In the genomic region with DNA sequence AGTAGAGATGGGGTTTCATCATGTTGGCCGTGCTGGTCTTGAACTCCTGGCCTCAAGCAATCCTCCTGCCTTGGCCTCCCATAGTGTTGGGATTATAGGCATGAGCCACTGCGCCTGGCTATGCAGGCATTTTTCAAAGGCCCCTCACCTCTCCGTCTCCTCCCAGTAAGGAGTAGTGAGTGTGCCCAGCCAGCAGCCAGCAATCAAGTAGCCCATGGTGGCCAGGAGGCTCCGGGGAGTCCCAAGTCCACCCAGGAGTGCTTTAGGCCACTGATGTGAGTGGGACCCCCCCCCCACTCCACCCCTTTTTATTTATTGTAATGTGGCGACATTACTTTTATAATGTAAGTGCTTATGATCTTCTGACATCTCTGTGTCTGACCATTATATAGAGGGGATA, we compare ENCODE assay signal across 15 cellular contexts. TPM values are rescaled to one million over a fixed set of nuclear protein-coding genes. Genes with fewer than 3 reads are reported as not detected.
A peak's percentile ranks its signal among the peaks of the same experiment; 100 is the strongest.
DNase-seq lines count a peak whose midpoint lies in the region; ATAC-seq, FAIRE-seq and TF ChIP-seq lines count a peak whose summit lies in the region.
"Had no signal": no experiment of that assay in that cellular context is flagged by ENCODE, and none has a peak within 500 bp of the region (broad histone marks: within the 10 kb centered on the region; RNA-seq: fewer than 3 reads in every experiment).

No MANE protein-coding gene starts in this region.

- H3K27me3 Mint-ChIP-seq in T-helper 17 cell (no peaks in the 10 kb centered on the region), endodermal cell (ENCODE audit: insufficient read depth) (no peaks in the 10 kb centered on the region)
- H3K27me3 Mint-ChIP-seq in stimulated activated naive B cell treated with anti-CD40 and anti-IgM and Interleukin-4, amounts not matched to agents 10 μg/mL and 1 μg/mL and 100 μg/mL, for 72 hours = no peaks in the 10 kb centered on the region

- ATAC-seq in T-helper 17 cell (no peak), HepG2 (no peak)
- no peak for ATAC-seq in stimulated activated naive B cell treated with anti-CD40 and anti-IgM and Interleukin-4, amounts not matched to agents 10 μg/mL and 1 μg/mL and 100 μg/mL, for 72 hours (replicated peaks)
- ATAC-seq: A549 had no signal

- H3K36me3 Mint-ChIP-seq in T-helper 17 cell (ENCODE audit: low read depth) (peaks cover 15% of the 10 kb centered on the region), endodermal cell (ENCODE audit: low read depth) (peaks cover 3% of the 10 kb centered on the region)
- peaks cover 43 to 49% of the 10 kb centered on the region in 2 donors for H3K36me3 Mint-ChIP-seq in stimulated activated naive B cell treated with anti-CD40 and anti-IgM and Interleukin-4, amounts not matched to agents 10 μg/mL and 1 μg/mL and 100 μg/mL, for 72 hours

- TF ChIP-seq CTCF in dorsolateral prefrontal cortex (IDR thresholded peaks at IDR 0.05 in 54 of 56, conservative IDR thresholded peaks at IDR 0.05 in 2 of 56; ENCODE audit: low read depth in 1 of 56, partially characterized antibody in 56 of 56) (no peak), endodermal cell (conservative IDR thresholded peaks at IDR 0.05) (no peak), HepG2 (CRISPR knock-in tag; IDR thresholded peaks at IDR 0.05) (no peak)

- H3K4me3 ChIP-seq in dorsolateral prefrontal cortex (no peak overlapping the region), endodermal cell (ENCODE audit: low read length) (no peak overlapping the region), HepG2 (replicated peaks in 1 of 3; ENCODE audit: insufficient read depth in 1 of 3, low read depth in 2 of 3, low read length in 3 of 3) (no peak overlapping the region)
- H3K4me3 ChIP-seq: A549 had no signal

- no peak overlapping the region for H3K4me3 Mint-ChIP-seq in T-helper 17 cell
- no peak overlapping the region for H3K4me3 Mint-ChIP-seq in stimulated activated naive B cell treated with anti-CD40 and anti-IgM and Interleukin-4, amounts not matched to agents 10 μg/mL and 1 μg/mL and 100 μg/mL, for 72 hours
- H3K4me3 Mint-ChIP-seq in endodermal cell = no peak overlapping the region

- no peak for FAIRE-seq in HepG2 (lab: Jason Lieb, UNC)
- FAIRE-seq: A549, islet of Langerhans had no signal

- peaks cover 63% of the 10 kb centered on the region for H3K4me1 Mint-ChIP-seq in T-helper 17 cell
- peaks cover 68 to 90% of the 10 kb centered on the region in 2 donors for H3K4me1 Mint-ChIP-seq in stimulated activated naive B cell treated with anti-CD40 and anti-IgM and Interleukin-4, amounts not matched to agents 10 μg/mL and 1 μg/mL and 100 μg/mL, for 72 hours
- no peaks in the 10 kb centered on the region for H3K4me1 Mint-ChIP-seq in endodermal cell

- in situ Hi-C loops in HepG2 (cut with HindIII; ENCODE audit: extremely low pct_ligation_motif_present, low pct_unique_long_range_greater_than_20kb) = no loop called here

- no peak overlapping the region for H2AFZ ChIP-seq in HepG2 (ENCODE audit: low read length)

- 93 to 97% methylated on average over 3 to 5 of the region's 5 CpGs for WGBS in endodermal cell (ENCODE audit: insufficient coverage in 1 of 2, insufficient read length in 1 of 2), 2 experiments
- 81% methylated on average over 3 of the region's 5 CpGs for WGBS in HepG2 (ENCODE audit: low lambda C conversion rate)

- no peaks in the 10 kb centered on the region for H3K9me3 ChIP-seq in T-helper 17 cell (ENCODE audit: control insufficient read depth, low read length, poor library complexity, severe bottlenecking)
- H3K9me3 ChIP-seq in endodermal cell (ENCODE audit: control insufficient read depth, low read length) = no peaks in the 10 kb centered on the region
- no peaks in the 10 kb centered on the region for H3K9me3 ChIP-seq in HepG2 (ENCODE audit: low read length)
- H3K9me3 ChIP-seq: A549, neutrophil had no signal

- no peak for TF ChIP-seq EP300 in HepG2 (IDR thresholded peaks at IDR 0.05; ENCODE audit: low read depth in 2 of 2, low read length in 2 of 2)
- no peak for TF ChIP-seq EP300 in HepG2 (CRISPR knock-in tag; IDR thresholded peaks at IDR 0.05; ENCODE audit: borderline replicate concordance)

- H3K27ac ChIP-seq in dorsolateral prefrontal cortex (peak overlapping the region in 40 of 59 donors; percentile 89 to 99 (median 98)), endodermal cell (ENCODE audit: low read depth, low read length) (no peak overlapping the region), HepG2 (ENCODE audit: extremely low read length, insufficient read depth, low read length) (no peak overlapping the region)
- H3K27ac ChIP-seq: A549, neutrophil had no signal

- H3K9me3 Mint-ChIP-seq in stimulated activated naive B cell treated with anti-CD40 and anti-IgM and Interleukin-4, amounts not matched to agents 10 μg/mL and 1 μg/mL and 100 μg/mL, for 72 hours = no peaks in the 10 kb centered on the region
- no peaks in the 10 kb centered on the region for H3K9me3 Mint-ChIP-seq in endodermal cell

- BruUV-seq in HepG2 (replicated peaks; lab: Mats Ljungman, UMichigan) = no TSS peak

- intact Hi-C loops in dorsolateral prefrontal cortex (cut with DNase I) = no loop called here
- intact Hi-C loops in HepG2 (cut with micrococcal nuclease; ENCODE audit: unreplicated experiment) = no loop called here

- POLR2A ChIA-PET in HepG2 (lab: Yijun Ruan, JAX) = no interaction called here

- H3K27ac Mint-ChIP-seq in T-helper 17 cell = peak overlapping the region; percentile 100
- H3K27ac Mint-ChIP-seq in stimulated activated naive B cell treated with anti-CD40 and anti-IgM and Interleukin-4, amounts not matched to agents 10 μg/mL and 1 μg/mL and 100 μg/mL, for 72 hours = peak overlapping the region; percentile 90
- no peak overlapping the region for H3K27ac Mint-ChIP-seq in endodermal cell

- no peak overlapping the region for H3K9ac ChIP-seq in endodermal cell (ENCODE audit: extremely low read depth, low read length, poor library complexity, severe bottlenecking)
- no peak overlapping the region for H3K9ac ChIP-seq in HepG2 (ENCODE audit: insufficient read depth, low read depth, low read length)

- CTCF ChIA-PET in HepG2 (lab: Yijun Ruan, JAX; ENCODE audit: low intra/inter-chr PET ratio, low total read pairs) = no interaction called here

- no peak for TF ChIP-seq POLR2A in HepG2 (IDR thresholded peaks at IDR 0.05; ENCODE audit: insufficient read depth in 1 of 2, low read depth in 2 of 2, low read length in 2 of 2)

- H3K27me3 ChIP-seq in dorsolateral prefrontal cortex (no peaks in the 10 kb centered on the region), endodermal cell (ENCODE audit: control insufficient read depth, insufficient read depth, low read length, poor library complexity, severe bottlenecking) (no peaks in the 10 kb centered on the region), HepG2 (ENCODE audit: control insufficient read depth in 1 of 2, insufficient read depth in 2 of 2, low read length in 2 of 2) (no peaks in the 10 kb centered on the region)
- H3K27me3 ChIP-seq: neutrophil had no signal

- H3K36me3 ChIP-seq in endodermal cell (ENCODE audit: control insufficient read depth, insufficient read depth, low read length) (peaks cover 12% of the 10 kb centered on the region), HepG2 (replicated peaks in 1 of 2; ENCODE audit: control insufficient read depth in 1 of 2, insufficient read depth in 2 of 2, low read length in 2 of 2) (no peaks in the 10 kb centered on the region)

- no peak overlapping the region for H3K4me2 ChIP-seq in HepG2 (ENCODE audit: low read depth, low read length)
- H3K4me2 ChIP-seq: A549 had no signal

- H3K79me2 ChIP-seq in HepG2 (ENCODE audit: insufficient read depth, low read length) = no peaks in the 10 kb centered on the region

- no peaks in the 10 kb centered on the region for H3K4me1 ChIP-seq in endodermal cell (ENCODE audit: control insufficient read depth, insufficient read depth, low read length)
- peaks cover 7% of the 10 kb centered on the region; the same call in 1 of the 2 replicates for H3K4me1 ChIP-seq in HepG2 (ENCODE audit: insufficient read depth, low read length)

- DNase-seq in activated CD8-positive, alpha-beta memory T cell treated with anti-CD3 and anti-CD28 coated beads, Interleukin-2, amount 50 U/mL, for 48 hours = peak; percentile 37
- DNase-seq in activated CD8-positive, alpha-beta memory T cell treated with anti-CD3 and anti-CD28 coated beads for 24 hours = no peak
- no peak for DNase-seq in T-helper 17 cell
- peak in 4 of 10 donors; percentile 1 to 32 (median 9) for DNase-seq in dorsolateral prefrontal cortex
- DNase-seq in stimulated activated naive B cell treated with anti-CD40 and anti-IgM and Interleukin-4, amounts not matched to agents 10 μg/mL and 1 μg/mL and 100 μg/mL, for 72 hours = no peak
- no peak for DNase-seq in endodermal cell
- DNase-seq in NCI-H1092 (lab: John Stamatoyannopoulos, UW) = no peak
- DNase-seq in HepG2 (ENCODE audit: low spot score) = no peak
- DNase-seq: GOT3; mesenchymal stem cell; NCI-H774; stimulated activated CD4-positive, alpha-beta T cell treated with anti-CD3 and anti-CD28 coated beads, Interleukin-2, amount 100 ng/mL, for 48 hours had no signal

- no peaks in the 10 kb centered on the region for H4K20me1 ChIP-seq in HepG2 (ENCODE audit: insufficient read depth, low read length)

- TF ChIP-seq RAD21 in HepG2 (CRISPR knock-in tag; IDR thresholded peaks at IDR 0.05) = no peak

RNA-seq across cellular contexts. Expression of a gene that starts 8.1 kb away (rescaled TPM):
- total RNA-seq in T-helper 17 cell (100 to 1,000 TPM; 124 to 141 TPM), dorsolateral prefrontal cortex (10 to 100 TPM in 20 of 120 experiments, 1 to 10 TPM in 100; 1.0 to 28.7 (median 6.0) TPM), endodermal cell (10 to 100 TPM in 1 of 2 donors, 1 to 10 TPM in 1; 9.3 to 11.4 TPM), HepG2 (2016; rRNA removed; fragmentation: Illumina TruSeq; extraction: Trizol) (6.3 and 10.5 TPM in 2 replicates)
- 2.8 TPM for polyA plus RNA-seq in endodermal cell (2013, experiment 1 of 2)
- 1.9 TPM for polyA plus RNA-seq in endodermal cell (2013, experiment 2 of 2)
- 2.6 and 5.4 TPM in 2 replicates for total RNA-seq in HepG2 (2016; cell fraction: cytosol; rRNA removed; fragmentation: Illumina TruSeq; extraction: Trizol; ENCODE audit: low read depth)
- total RNA-seq in HepG2 (2016; cell fraction: insoluble cytoplasmic fraction; rRNA removed; fragmentation: Illumina TruSeq; extraction: Trizol) = 6.8 and 9.8 TPM in 2 replicates
- total RNA-seq in HepG2 (2016; cell fraction: membrane; rRNA removed; fragmentation: Illumina TruSeq; extraction: Trizol) = 4.6 and 7.7 TPM in 2 replicates
- 2.0 and 3.7 TPM in 2 replicates for total RNA-seq in HepG2 (2016; cell fraction: nucleus; rRNA removed; fragmentation: Illumina TruSeq; extraction: Trizol)
- 31.5 and 50.8 TPM in 2 replicates for polyA plus RNA-seq in HepG2 (2011; rRNA removed)
- 31.2 and 32.1 TPM in 2 replicates for polyA plus RNA-seq in HepG2 (2011; cell fraction: cytosol; rRNA removed)
- polyA plus RNA-seq in HepG2 (2011; cell fraction: nucleus; rRNA removed) = 14.5 and 18.2 TPM in 2 replicates
- 11.6 and 19.0 TPM in 2 replicates for polyA plus RNA-seq in HepG2 (2012)
- polyA plus RNA-seq in HepG2 (2016; cell fraction: cytosol; fragmentation: Illumina TruSeq; extraction: Trizol; ENCODE audit: low read depth) = 6.6 and 8.5 TPM in 2 replicates
- 9.0 and 9.8 TPM in 2 replicates for polyA plus RNA-seq in HepG2 (2016; cell fraction: insoluble cytoplasmic fraction; fragmentation: Illumina TruSeq; extraction: Trizol; ENCODE audit: low read depth)
- polyA plus RNA-seq in HepG2 (2016; cell fraction: membrane; fragmentation: Illumina TruSeq; extraction: Trizol; ENCODE audit: low read depth) = 5.9 and 6.2 TPM in 2 replicates
- 5.4 and 6.8 TPM in 2 replicates for polyA plus RNA-seq in HepG2 (2016; cell fraction: nucleus; fragmentation: Illumina TruSeq; extraction: Trizol; ENCODE audit: insufficient read depth, low read depth)
- polyA minus RNA-seq in HepG2 (2011; rRNA and poly(A)+ RNA removed; ENCODE audit: low replicate concordance) = 3.8 and 11.4 TPM in 2 replicates
- polyA minus RNA-seq in HepG2 (2011; cell fraction: cytosol; rRNA and poly(A)+ RNA removed) = 5.5 and 6.9 TPM in 2 replicates
- polyA minus RNA-seq in HepG2 (2011; cell fraction: nucleus; rRNA and poly(A)+ RNA removed) = 8.8 and 9.0 TPM in 2 replicates

RNA-seq across cellular contexts. Expression of a gene that starts 25.8 kb away (rescaled TPM):
- 10 to 100 TPM; 32.2 to 41.0 TPM for total RNA-seq in T-helper 17 cell
- total RNA-seq in dorsolateral prefrontal cortex = 10 to 100 TPM in 52 of 120 experiments, 1 to 10 TPM in 68; 3.9 to 18.5 (median 9.6) TPM
- total RNA-seq in endodermal cell = 10 to 100 TPM; 64.7 to 76.4 TPM
- polyA plus RNA-seq in endodermal cell (2013, experiment 1 of 2) = 43.9 TPM
- 42.6 TPM for polyA plus RNA-seq in endodermal cell (2013, experiment 2 of 2)
- total RNA-seq in HepG2 (2016; rRNA removed; fragmentation: Illumina TruSeq; extraction: Trizol) = 115 and 118 TPM in 2 replicates
- total RNA-seq in HepG2 (2016; cell fraction: cytosol; rRNA removed; fragmentation: Illumina TruSeq; extraction: Trizol; ENCODE audit: low read depth) = 24.6 and 27.1 TPM in 2 replicates
- 110 and 117 TPM in 2 replicates for total RNA-seq in HepG2 (2016; cell fraction: insoluble cytoplasmic fraction; rRNA removed; fragmentation: Illumina TruSeq; extraction: Trizol)
- total RNA-seq in HepG2 (2016; cell fraction: membrane; rRNA removed; fragmentation: Illumina TruSeq; extraction: Trizol) = 71.0 and 75.9 TPM in 2 replicates
- total RNA-seq in HepG2 (2016; cell fraction: nucleus; rRNA removed; fragmentation: Illumina TruSeq; extraction: Trizol) = 82.3 and 94.1 TPM in 2 replicates
- 51.3 and 55.2 TPM in 2 replicates for polyA plus RNA-seq in HepG2 (2011; rRNA removed)
- 39.7 and 48.8 TPM in 2 replicates for polyA plus RNA-seq in HepG2 (2011; cell fraction: cytosol; rRNA removed)
- polyA plus RNA-seq in HepG2 (2011; cell fraction: nucleus; rRNA removed) = 115 and 142 TPM in 2 replicates
- 26.8 and 40.4 TPM in 2 replicates for polyA plus RNA-seq in HepG2 (2012)
- 11.0 and 11.5 TPM in 2 replicates for polyA plus RNA-seq in HepG2 (2016; cell fraction: cytosol; fragmentation: Illumina TruSeq; extraction: Trizol; ENCODE audit: low read depth)
- polyA plus RNA-seq in HepG2 (2016; cell fraction: insoluble cytoplasmic fraction; fragmentation: Illumina TruSeq; extraction: Trizol; ENCODE audit: low read depth) = 70.1 and 79.0 TPM in 2 replicates
- 28.4 and 28.6 TPM in 2 replicates for polyA plus RNA-seq in HepG2 (2016; cell fraction: membrane; fragmentation: Illumina TruSeq; extraction: Trizol; ENCODE audit: low read depth)
- 90.9 and 95.3 TPM in 2 replicates for polyA plus RNA-seq in HepG2 (2016; cell fraction: nucleus; fragmentation: Illumina TruSeq; extraction: Trizol; ENCODE audit: insufficient read depth, low read depth)
- polyA minus RNA-seq in HepG2 (2011; rRNA and poly(A)+ RNA removed; ENCODE audit: low replicate concordance) = 70.6 and 173 TPM in 2 replicates
- polyA minus RNA-seq in HepG2 (2011; cell fraction: cytosol; rRNA and poly(A)+ RNA removed) = 44.6 and 50.4 TPM in 2 replicates
- 117 and 130 TPM in 2 replicates for polyA minus RNA-seq in HepG2 (2011; cell fraction: nucleus; rRNA and poly(A)+ RNA removed)

Comparison
In these comparisons a context has a peak if more than half of its experiments do, and no peak if none do; other contexts are left out.
1. H3K27ac ChIP-seq: peak in dorsolateral prefrontal cortex (40 of 59); none in endodermal cell (single experiment) and HepG2 (single experiment).
2. RNA of a gene that starts 8.1 kb away (total RNA-seq): 124 to 141 TPM in T-helper 17 cell; 9.3 to 11.4 TPM in endodermal cell, 2.0 to 10.5 TPM in HepG2 and 1.0 to 28.7 TPM in dorsolateral prefrontal cortex; every median in the first group is over 4 times any median in the second.